In genomic region chr6:5552243-5552642, GRCh38 we compare ENCODE assay signal across 17 cellular contexts.
DNase-seq lines count a peak whose midpoint lies in the region; ATAC-seq and TF ChIP-seq lines count a peak whose summit lies in the region.
"Had no signal": no experiment of that assay in that cellular context is flagged by ENCODE, and none has a peak within 500 bp of the region (broad histone marks: within the 10 kb centered on the region; RNA-seq: fewer than 3 reads in every experiment).

No MANE protein-coding gene starts in this region.

- H3K4me1 ChIP-seq in CD8-positive, alpha-beta T cell (ENCODE audit: insufficient read depth, low read length): no peaks in the 10 kb centered on the region
- H3K4me1 ChIP-seq: HAP-1 had no signal

- no peak overlapping the region for H3K27ac ChIP-seq in CD8-positive, alpha-beta T cell (ENCODE audit: low read depth, low read length)
- H3K27ac ChIP-seq: C4-2B had no signal

- H3K4me1 Mint-ChIP-seq in CD8-positive, alpha-beta T cell (ENCODE audit: low read depth): no peaks in the 10 kb centered on the region

- intact Hi-C loops in sciatic nerve (cut with DNase I): no loop called here
- intact Hi-C loops in CD8-positive, alpha-beta T cell (cut with DNase I, micrococcal nuclease): no loop called here

- peaks cover 38% of the 10 kb centered on the region for H3K36me3 Mint-ChIP-seq in CD8-positive, alpha-beta T cell

- DNase-seq in AG10803 (ENCODE audit: low read depth) (peak; percentile 20), EH (ENCODE audit: low read depth) (peak; percentile 4), fibroblast of mammary gland (ENCODE audit: low read depth) (peak; percentile 37), sciatic nerve (ENCODE audit: low spot score) (no peak), NCI-H526 (lab: John Stamatoyannopoulos, UW) (no peak)
- no peak for DNase-seq in CD8-positive, alpha-beta T cell
- no peak for DNase-seq in activated CD4-positive, alpha-beta T cell treated with anti-CD3 and anti-CD28 coated beads, Interleukin-2, amount 50 U/mL, for 4 hours
- DNase-seq: ACHN; AML-193; CD4-positive, alpha-beta T cell; DMS153; DMS79; GF-D8 had no signal

- H3K4me3 Mint-ChIP-seq in CD8-positive, alpha-beta T cell: no peak overlapping the region
- H3K4me3 Mint-ChIP-seq: CD4-positive, alpha-beta T cell had no signal

- POLR2A ChIA-PET in CD8-positive, alpha-beta T cell (lab: Charles Lee): no interaction called here

- H3K27me3 ChIP-seq in CD8-positive, alpha-beta T cell (ENCODE audit: insufficient read depth, low read length): no peaks in the 10 kb centered on the region

- CTCF ChIA-PET in CD8-positive, alpha-beta T cell (lab: Charles Lee): interaction anchor here (0.6 to 1.1 kb wide), 2 partner anchors 8 to 50 kb away, joined by 3 to 5 read pairs; no protein-coding TSS in a partner anchor

- peaks cover 8% of the 10 kb centered on the region for H3K9me3 Mint-ChIP-seq in CD8-positive, alpha-beta T cell

- H3K27me3 Mint-ChIP-seq in CD8-positive, alpha-beta T cell (ENCODE audit: low read depth): no peaks in the 10 kb centered on the region
- H3K27me3 Mint-ChIP-seq: CD4-positive, alpha-beta T cell had no signal

- H3K4me3 ChIP-seq in AG10803 (ENCODE audit: low read length): no peak overlapping the region
- no peak overlapping the region for H3K4me3 ChIP-seq in fibroblast of mammary gland (ENCODE audit: control insufficient read depth, low read depth, low read length)
- no peak overlapping the region for H3K4me3 ChIP-seq in CD8-positive, alpha-beta T cell (ENCODE audit: low read depth, low read length)
- H3K4me3 ChIP-seq: GM12878, HAP-1 had no signal

- H3K9me3 ChIP-seq in CD8-positive, alpha-beta T cell (ENCODE audit: low read length): peaks cover 4% of the 10 kb centered on the region

- H3K27ac Mint-ChIP-seq in CD8-positive, alpha-beta T cell: no peak overlapping the region
- H3K27ac Mint-ChIP-seq: CD4-positive, alpha-beta T cell had no signal

- no peaks in the 10 kb centered on the region for H3K36me3 ChIP-seq in CD8-positive, alpha-beta T cell (ENCODE audit: insufficient read depth, low read length)
- H3K36me3 ChIP-seq: HAP-1 had no signal

- TF ChIP-seq CTCF in AG10803 (conservative IDR thresholded peaks at IDR 0.05; ENCODE audit: low read length) (no peak), fibroblast of mammary gland (conservative IDR thresholded peaks at IDR 0.05; ENCODE audit: control insufficient read depth, insufficient read depth, low read depth, low read length) (no peak)
- no peak for TF ChIP-seq CTCF in CD8-positive, alpha-beta T cell (IDR thresholded peaks at IDR 0.05)

- peak; percentile 79 for ATAC-seq in sciatic nerve
- ATAC-seq in CD8-positive, alpha-beta T cell: no peak
- ATAC-seq: GM12878, HepG2 had no signal

Comparison
In these comparisons a context has a peak if more than half of its experiments do, and no peak if none do; other contexts are left out.
1. DNase-seq: peak in AG10803 (single experiment), EH (single experiment) and fibroblast of mammary gland (single experiment); none in sciatic nerve (single experiment), CD8-positive, alpha-beta T cell (0 of 7), activated CD4-positive, alpha-beta T cell treated with anti-CD3 and anti-CD28 coated beads, Interleukin-2, amount 50 U/mL, for 4 hours (0 of 2) and NCI-H526 (0 of 2).